Comparison of ENCODE assay signal across 8 cellular contexts in genomic region chr11:57426754-57427691, GRCh38. TPM values are rescaled to one million over a fixed set of nuclear protein-coding genes. Genes with fewer than 3 reads are reported as not detected.
DNase-seq lines count a peak whose midpoint lies in the region; ATAC-seq, FAIRE-seq and TF ChIP-seq lines count a peak whose summit lies in the region.

Gene SLC43A3 (minus strand): TSS chr11:57427121. CDS start chr11:57426172, 949 bp downstream.

- peak within 1 kb of the TSS; percentile 81 for H3K27ac ChIP-seq in endothelial cell of umbilical vein (ENCODE audit: insufficient read depth, low read depth, low read length)

- no peaks in the 10 kb centered on the region for H3K9me3 ChIP-seq in endothelial cell of umbilical vein (replicated peaks; ENCODE audit: control insufficient read depth, insufficient read depth, low read length)
- H3K9me3 ChIP-seq in mononuclear cell (ENCODE audit: low read depth, low read length), result no peaks in the 10 kb centered on the region

- H3K4me1 ChIP-seq in endothelial cell of umbilical vein (ENCODE audit: control insufficient read depth, extremely low read depth, insufficient read depth, low read length), result peaks cover 33% of the 10 kb centered on the region
- peaks cover 48% of the 10 kb centered on the region for H3K4me1 ChIP-seq in mononuclear cell (ENCODE audit: insufficient read depth, low read length)

- H3K4me3 Mint-ChIP-seq in activated CD8-positive, alpha-beta memory T cell treated with anti-CD3 and anti-CD28 coated beads, Interleukin-2, amount 10 ng/mL, durations not matched to agents 7 days and 5 days, result peak within 1 kb of the TSS; percentile 85

- dilution Hi-C loops in endothelial cell of umbilical vein (cut with MboI; ENCODE audit: extremely low pct_ligation_motif_present, low sequenced_read_pairs), result no loop called here

- TF ChIP-seq POLR2A in endothelial cell of umbilical vein (IDR thresholded peaks at IDR 0.05; ENCODE audit: low read depth, low read length), result peak; percentile 80

- no peaks in the 10 kb centered on the region for H3K9me1 ChIP-seq in endothelial cell of umbilical vein (replicated peaks; ENCODE audit: control insufficient read depth, extremely low read depth, insufficient read depth, low read length)

- H3K79me2 ChIP-seq in endothelial cell of umbilical vein (ENCODE audit: control insufficient read depth, insufficient read depth, low read length), result peaks cover 19% of the 10 kb centered on the region

- no peak for TF ChIP-seq CTCF in endothelial cell of umbilical vein (IDR thresholded peaks at IDR 0.05; ENCODE audit: extremely low read depth in 1 of 2, insufficient read depth in 1 of 2, low read depth in 1 of 2, low read length in 2 of 2)

- H3K9me3 Mint-ChIP-seq in activated CD8-positive, alpha-beta memory T cell treated with anti-CD3 and anti-CD28 coated beads, Interleukin-2, amount 10 ng/mL, durations not matched to agents 7 days and 5 days (ENCODE audit: low read depth), result no peaks in the 10 kb centered on the region

- POLR2A ChIA-PET in endothelial cell of umbilical vein (lab: Charles Lee), result no interaction called here

- H3K27ac Mint-ChIP-seq in activated CD8-positive, alpha-beta memory T cell treated with anti-CD3 and anti-CD28 coated beads, Interleukin-2, amount 10 ng/mL, durations not matched to agents 7 days and 5 days, result peak within 1 kb of the TSS; percentile 85

- peak within 1 kb of the TSS; percentile 80 for H2AFZ ChIP-seq in endothelial cell of umbilical vein (ENCODE audit: low read depth, low read length)

- BruUV-seq in endothelial cell of umbilical vein (replicated peaks; lab: Mats Ljungman, UMichigan), result TSS peak; percentile 69

- intact Hi-C loops in endothelial cell of umbilical vein (cut with micrococcal nuclease), result loop anchor here (10.0 kb wide), 1 partner anchor 578 kb away; no protein-coding TSS in a partner anchor

- H3K27me3 Mint-ChIP-seq in activated CD8-positive, alpha-beta memory T cell treated with anti-CD3 and anti-CD28 coated beads, Interleukin-2, amount 10 ng/mL, durations not matched to agents 7 days and 5 days, result peaks cover 8% of the 10 kb centered on the region

- ATAC-seq in GM18511 (IDR thresholded peaks at IDR 0.05; ENCODE audit: unreplicated experiment), result peak; percentile 68
- peak; percentile 38 for ATAC-seq in HG02938 (IDR thresholded peaks at IDR 0.05; ENCODE audit: unreplicated experiment)
- ATAC-seq in activated CD8-positive, alpha-beta memory T cell treated with anti-CD3 and anti-CD28 coated beads, Interleukin-2, amount 10 ng/mL, durations not matched to agents 7 days and 5 days, result peak; percentile 70

- peak within 1 kb of the TSS; percentile 74 for H3K9ac ChIP-seq in endothelial cell of umbilical vein (replicated peaks; ENCODE audit: extremely low read depth, insufficient read depth, low read length)

- peak within 1 kb of the TSS; percentile 47 to 68 (median 59) for H3K4me3 ChIP-seq in endothelial cell of umbilical vein (replicated peaks in 1 of 3; ENCODE audit: insufficient read depth in 1 of 3, low read depth in 1 of 3, low read length in 3 of 3)
- H3K4me3 ChIP-seq in mononuclear cell (ENCODE audit: low read length), result peak within 1 kb of the TSS; percentile 58

- peaks cover 53% of the 10 kb centered on the region for H3K4me1 Mint-ChIP-seq in activated CD8-positive, alpha-beta memory T cell treated with anti-CD3 and anti-CD28 coated beads, Interleukin-2, amount 10 ng/mL, durations not matched to agents 7 days and 5 days

- H3K36me3 Mint-ChIP-seq in activated CD8-positive, alpha-beta memory T cell treated with anti-CD3 and anti-CD28 coated beads, Interleukin-2, amount 10 ng/mL, durations not matched to agents 7 days and 5 days, result peaks cover 40% of the 10 kb centered on the region

- peak within 1 kb of the TSS; percentile 81 for H3K4me2 ChIP-seq in endothelial cell of umbilical vein (ENCODE audit: insufficient read depth, low read length)

- H3K27me3 ChIP-seq in endothelial cell of umbilical vein (ENCODE audit: control insufficient read depth in 2 of 2, insufficient read depth in 2 of 2, low read length in 2 of 2), result peaks cover 4 to 5% of the 10 kb centered on the region in 2 experiments
- no peaks in the 10 kb centered on the region for H3K27me3 ChIP-seq in mononuclear cell (ENCODE audit: insufficient read depth, low read length)

- peaks cover 3% of the 10 kb centered on the region in 2 experiments for H3K36me3 ChIP-seq in endothelial cell of umbilical vein (ENCODE audit: control insufficient read depth in 2 of 2, extremely low read depth in 1 of 2, insufficient read depth in 2 of 2, low read length in 2 of 2)

- DNase-seq in NCI-H69 (lab: John Stamatoyannopoulos, UW) (peak; percentile 86), endothelial cell of umbilical vein (ENCODE audit: low read depth, low spot score) (peak; percentile 38), RKO (ENCODE audit: low spot score) (no peak)
- DNase-seq in activated CD8-positive, alpha-beta memory T cell treated with anti-CD3 and anti-CD28 coated beads, Interleukin-2, amount 10 ng/mL, durations not matched to agents 7 days and 5 days, result peak; percentile 85
- peak; percentile 74 to 80 for DNase-seq in stimulated activated CD8-positive, alpha-beta memory T cell treated with anti-CD3 and anti-CD28 coated beads, Interleukin-2, amount 100 ng/mL, for 48 hours (ENCODE audit: low read depth in 2 of 2)

- FAIRE-seq in endothelial cell of umbilical vein (lab: Jason Lieb, UNC), result peak; percentile 67

- CTCF ChIA-PET in activated CD8-positive, alpha-beta memory T cell treated with anti-CD3 and anti-CD28 coated beads, Interleukin-2, amount 10 ng/mL, durations not matched to agents 7 days and 5 days (lab: Charles Lee), result interaction anchor here (1.0 to 2.5 kb wide), 7 partner anchors 14 to 141 kb away, joined by 3 to 20 read pairs (median 4); partner anchors contain the start of genes SLC43A1 and UBE2L6
- CTCF ChIA-PET in endothelial cell of umbilical vein (lab: Charles Lee), result interaction anchor here (1.0 to 4.0 kb wide), 7 partner anchors 9 to 86 kb away, joined by 3 to 24 read pairs (median 4); no protein-coding TSS in a partner anchor

- no peaks in the 10 kb centered on the region for H4K20me1 ChIP-seq in endothelial cell of umbilical vein (replicated peaks; ENCODE audit: control insufficient read depth, extremely low read depth, insufficient read depth, low read length)

TF ChIP-seq in endothelial cell of umbilical vein, 7 proteins besides CTCF, POLR2A, EP300 and RAD21:
- TF ChIP-seq EZH2 (IDR thresholded peaks at IDR 0.05; ENCODE audit: borderline replicate concordance, low read depth, low read length, severe bottlenecking) (no peak), POLR2AphosphoS5 (IDR thresholded peaks at IDR 0.05; ENCODE audit: insufficient read depth, low read depth, low read length) (peak; percentile 88)

RNA-seq across cellular contexts. Expression of gene SLC43A3, which starts in this region (rescaled TPM):
- 100 to 1,000 TPM; 106 to 117 TPM for total RNA-seq in activated CD8-positive, alpha-beta memory T cell treated with anti-CD3 and anti-CD28 coated beads, Interleukin-2, amount 10 ng/mL, durations not matched to agents 7 days and 5 days
- total RNA-seq in endothelial cell of umbilical vein (68.9 and 89.4 TPM in 2 replicates), mononuclear cell (41.9 TPM)
- 104 and 124 TPM in 2 replicates for polyA plus RNA-seq in endothelial cell of umbilical vein
- polyA plus RNA-seq in endothelial cell of umbilical vein (2011; cell fraction: cytosol; rRNA removed), result 58.7 and 78.4 TPM in 2 replicates
- polyA plus RNA-seq in endothelial cell of umbilical vein (2011; cell fraction: nucleus; rRNA removed), result 65.8 and 66.7 TPM in 2 replicates
- 60.8 and 67.1 TPM in 2 replicates for polyA plus RNA-seq in endothelial cell of umbilical vein (2012)
- 117 and 119 TPM in 2 replicates for polyA minus RNA-seq in endothelial cell of umbilical vein
- not detected for polyA minus RNA-seq in endothelial cell of umbilical vein (2011; cell fraction: cytosol; rRNA and poly(A)+ RNA removed)
- polyA minus RNA-seq in endothelial cell of umbilical vein (2011; cell fraction: nucleus; rRNA and poly(A)+ RNA removed), result 29.2 and 38.5 TPM in 2 replicates
